In genomic region chr5:109409061-109409843, GRCh38 we compare ENCODE assay signal across 1 cellular context.
TF ChIP-seq lines count a peak whose summit lies in the region.

No MANE protein-coding gene starts in this region.

TF ChIP-seq in H1, 55 proteins besides CTCF, POLR2A, EP300 and RAD21 (continued from another document):
- TF ChIP-seq CHD7 (IDR thresholded peaks at IDR 0.05; ENCODE audit: insufficient replicate concordance, low read length) (no peak), TAF1 (IDR thresholded peaks at IDR 0.05; ENCODE audit: low read depth, low read length) (0 out of 2 replicates have a peak, but pooled peaks have one; percentile 40), YY1 (IDR thresholded peaks at IDR 0.05; ENCODE audit: low read depth, low read length) (peak; percentile 32), KDM4A (IDR thresholded peaks at IDR 0.05; ENCODE audit: low read depth, low read length, severe bottlenecking) (peak; percentile 75), CREB1 (IDR thresholded peaks at IDR 0.05) (peak; percentile 49; the same call in 1 of the 2 replicates), TBP (IDR thresholded peaks at IDR 0.05; ENCODE audit: low read depth, low read length) (peak; percentile 59), POLR2AphosphoS5 (IDR thresholded peaks at IDR 0.05; ENCODE audit: low read depth, low read length) (peak; percentile 68; the same call in 1 of the 2 replicates), SAP30 (IDR thresholded peaks at IDR 0.05; ENCODE audit: insufficient read depth, insufficient replicate concordance, low read length) (peak; percentile 95)
TF ChIP-seq in H1: peak in this region for 13.
